17 cellular contexts compared by ENCODE assay signal in genomic region chr19:15436012-15436825, GRCh38. TPM values are rescaled to one million over a fixed set of nuclear protein-coding genes. Genes with fewer than 3 reads are reported as not detected.
DNase-seq lines count a peak whose midpoint lies in the region; ATAC-seq and TF ChIP-seq lines count a peak whose summit lies in the region.
"Had no signal": no experiment of that assay in that cellular context is flagged by ENCODE, and none has a peak within 500 bp of the region (broad histone marks: within the 10 kb centered on the region; RNA-seq: fewer than 3 reads in every experiment).

No MANE protein-coding gene starts in this region.

- H3K4me1 ChIP-seq in NT2/D1 (ENCODE audit: insufficient read depth, insufficient read length): peaks cover 32% of the 10 kb centered on the region
- H3K4me1 ChIP-seq in gastroesophageal sphincter: peaks cover 0 to 55% (median 22%) of the 10 kb centered on the region in 3 donors
- peaks cover 36% of the 10 kb centered on the region for H3K4me1 ChIP-seq in vagina

- TF ChIP-seq POLR2A in gastroesophageal sphincter (IDR thresholded peaks at IDR 0.05): no peak
- no peak for TF ChIP-seq POLR2A in vagina (IDR thresholded peaks at IDR 0.05)

- TF ChIP-seq CTCF in gastroesophageal sphincter (IDR thresholded peaks at IDR 0.05) (no peak), vagina (IDR thresholded peaks at IDR 0.05) (no peak), MCF 10A (IDR thresholded peaks at IDR 0.05; ENCODE audit: unreplicated experiment) (no peak)

- peaks cover 4% of the 10 kb centered on the region for H3K36me3 ChIP-seq in NT2/D1 (ENCODE audit: insufficient read depth, insufficient read length, low read length)
- peaks cover 0 to 28% of the 10 kb centered on the region in 2 donors for H3K36me3 ChIP-seq in gastroesophageal sphincter
- H3K36me3 ChIP-seq in vagina: no peaks in the 10 kb centered on the region

- H3K27me3 ChIP-seq in NT2/D1 (ENCODE audit: insufficient read depth, insufficient read length): no peaks in the 10 kb centered on the region
- H3K27me3 ChIP-seq in gastroesophageal sphincter: no peaks in the 10 kb centered on the region
- H3K27me3 ChIP-seq in vagina: no peaks in the 10 kb centered on the region

- no peak for DNase-seq in activated T-cell treated with anti-CD3 and anti-CD28 coated beads, Interleukin-2, amount 50 U/mL, for 72 hours
- DNase-seq in activated T-cell treated with anti-CD3 and anti-CD28 coated beads, Interleukin-2, amount 50 U/mL, for 1 hour: no peak
- DNase-seq in NT2/D1 (ENCODE audit: low read depth, low spot score): no peak
- no peak for DNase-seq in vagina (ENCODE audit: extremely low spot score in 2 of 2)
- no peak for DNase-seq in MCF 10A (ENCODE audit: unreplicated experiment)
- DNase-seq: AML-193; CD4-positive, alpha-beta memory T cell; DMS79; NCI-H146; NCI-H2227 treated with DMSO at 0.1 percent for 48 hours; NCI-H524 treated with DMSO at 0.1 percent for 48 hours; NK-92 treated with Interleukin-12 subunit alpha and Interleukin-12 subunit beta, amount 100 ng/mL, for 24 hours had no signal

- intact Hi-C loops in vagina (cut with DNase I) (loop anchor here (5.0 to 10.0 kb wide), 2 partner anchors 59 to 171 kb away; partner anchors contain the start of gene AKAP8), MCF 10A (cut with micrococcal nuclease) (no loop called here)

- no peak overlapping the region for H3K4me3 Mint-ChIP-seq in activated T-cell treated with anti-CD3 and anti-CD28 coated beads, Interleukin-2, amount 50 U/mL, for 72 hours
- H3K4me3 Mint-ChIP-seq in MCF 10A (ENCODE audit: unreplicated experiment): no peak overlapping the region
- H3K4me3 Mint-ChIP-seq: CD4-positive, alpha-beta memory T cell had no signal

- H3K27ac ChIP-seq in gastroesophageal sphincter (peak overlapping the region in 3 of 4 donors; percentile 69 to 80 (median 76)), vagina (peak overlapping the region; percentile 68)
- H3K27ac ChIP-seq: RWPE1 had no signal

- H3K9ac ChIP-seq in NT2/D1 (ENCODE audit: insufficient read length, low read depth): peak overlapping the region; percentile 64

- no peak for TF ChIP-seq EP300 in gastroesophageal sphincter (IDR thresholded peaks at IDR 0.05)

- peaks cover 21% of the 10 kb centered on the region for H3K4me1 Mint-ChIP-seq in activated T-cell treated with anti-CD3 and anti-CD28 coated beads, Interleukin-2, amount 50 U/mL, for 72 hours (ENCODE audit: low read depth)
- H3K4me1 Mint-ChIP-seq in MCF 10A (ENCODE audit: insufficient read depth, unreplicated experiment): peaks cover 12% of the 10 kb centered on the region

- peaks cover 4 to 5% of the 10 kb centered on the region in 2 donors for H3K36me3 Mint-ChIP-seq in activated T-cell treated with anti-CD3 and anti-CD28 coated beads, Interleukin-2, amount 50 U/mL, for 72 hours (ENCODE audit: insufficient read depth in 2 of 2)
- no peaks in the 10 kb centered on the region for H3K36me3 Mint-ChIP-seq in MCF 10A (ENCODE audit: insufficient read depth, unreplicated experiment)

- CTCF ChIA-PET in MCF 10A (lab: Yijun Ruan, JAX): no interaction called here

- POLR2A ChIA-PET in MCF 10A (lab: Yijun Ruan, JAX): interaction anchor here (0.6 to 2.0 kb wide), 2 partner anchors 57 to 1104 kb away, joined by 4 to 7 read pairs; partner anchors contain the start of gene AKAP8

- H3K9me3 Mint-ChIP-seq in activated T-cell treated with anti-CD3 and anti-CD28 coated beads, Interleukin-2, amount 50 U/mL, for 72 hours: no peaks in the 10 kb centered on the region
- H3K9me3 Mint-ChIP-seq in MCF 10A (ENCODE audit: unreplicated experiment): no peaks in the 10 kb centered on the region

- 71 to 75% methylated on average over 9 of the region's 10 CpGs for WGBS in gastroesophageal sphincter (ENCODE audit: low coverage in 1 of 2), 2 donors

- no peaks in the 10 kb centered on the region for H3K27me3 Mint-ChIP-seq in activated T-cell treated with anti-CD3 and anti-CD28 coated beads, Interleukin-2, amount 50 U/mL, for 72 hours (ENCODE audit: low read depth)
- H3K27me3 Mint-ChIP-seq in MCF 10A (ENCODE audit: insufficient read depth, unreplicated experiment): no peaks in the 10 kb centered on the region
- H3K27me3 Mint-ChIP-seq: CD4-positive, alpha-beta memory T cell had no signal

- peak overlapping the region; percentile 72 for H3K27ac Mint-ChIP-seq in activated T-cell treated with anti-CD3 and anti-CD28 coated beads, Interleukin-2, amount 50 U/mL, for 72 hours
- H3K27ac Mint-ChIP-seq in MCF 10A (ENCODE audit: low read depth, unreplicated experiment): no peak overlapping the region

- no peaks in the 10 kb centered on the region for H3K9me3 ChIP-seq in NT2/D1 (ENCODE audit: insufficient read depth, low read length)
- H3K9me3 ChIP-seq in gastroesophageal sphincter: no peaks in the 10 kb centered on the region
- no peaks in the 10 kb centered on the region for H3K9me3 ChIP-seq in vagina

- no peak for ATAC-seq in activated T-cell treated with anti-CD3 and anti-CD28 coated beads, Interleukin-2, amount 50 U/mL, for 72 hours (replicated peaks in 1 of 2)
- no peak for ATAC-seq in gastroesophageal sphincter
- ATAC-seq in activated CD4-positive, CD25-positive, alpha-beta regulatory T cell treated with anti-CD3 and anti-CD28 coated beads, Interleukin-2, amount 50 U/mL, for 24 hours: no peak
- no peak for ATAC-seq in GM18517 (IDR thresholded peaks at IDR 0.05; ENCODE audit: unreplicated experiment)

- no peak overlapping the region for H3K4me3 ChIP-seq in NT2/D1 (ENCODE audit: insufficient read length, low read depth)
- H3K4me3 ChIP-seq in gastroesophageal sphincter: no peak overlapping the region
- H3K4me3 ChIP-seq in vagina: no peak overlapping the region

- no TSS peak for BruUV-seq in MCF 10A (replicated peaks; lab: Mats Ljungman, UMichigan)

RNA-seq across cellular contexts. Expression of gene WIZ, which starts 13.5 kb away (rescaled TPM):
- total RNA-seq in activated T-cell treated with anti-CD3 and anti-CD28 coated beads, Interleukin-2, amount 50 U/mL, for 72 hours: 10 to 100 TPM; 13.4 to 14.8 TPM
- total RNA-seq in gastroesophageal sphincter (10 to 100 TPM; 24.4 to 94.6 (median 49.9) TPM), vagina (44.4 TPM), MCF 10A (2022) (46.4 and 46.5 TPM in 2 replicates)

RNA-seq across cellular contexts. Expression of gene AKAP8L, which starts 17.4 kb away (rescaled TPM):
- 100 to 1,000 TPM; 105 to 124 TPM for total RNA-seq in activated T-cell treated with anti-CD3 and anti-CD28 coated beads, Interleukin-2, amount 50 U/mL, for 72 hours
- total RNA-seq in gastroesophageal sphincter (100 to 1,000 TPM in 1 of 4 donors, 10 to 100 TPM in 3; 61.3 to 102 (median 70.1) TPM), vagina (127 TPM), MCF 10A (2022) (84.7 and 89.0 TPM in 2 replicates)

RNA-seq across cellular contexts. Expression of gene RASAL3, which starts 28.1 kb away (rescaled TPM):
- total RNA-seq in activated T-cell treated with anti-CD3 and anti-CD28 coated beads, Interleukin-2, amount 50 U/mL, for 72 hours: 100 to 1,000 TPM; 112 to 128 TPM
- total RNA-seq in gastroesophageal sphincter (1 to 10 TPM; 1.3 to 3.1 (median 2.1) TPM), vagina (7.9 TPM), MCF 10A (2022) (not detected in 2 replicates)
- total RNA-seq: G401 had no signal

RNA-seq across cellular contexts. Expression of gene PGLYRP2, which starts 43.1 kb away (rescaled TPM):
- total RNA-seq in activated T-cell treated with anti-CD3 and anti-CD28 coated beads, Interleukin-2, amount 50 U/mL, for 72 hours: under 1 TPM in 1 of 2 donors, not detected in 1; 0.21 TPM
- total RNA-seq in gastroesophageal sphincter: not detected
- not detected for total RNA-seq in vagina
- not detected in 2 replicates for total RNA-seq in MCF 10A (2022)
- total RNA-seq: G401 had no signal

RNA-seq across cellular contexts. Expression of gene AKAP8, which starts 56.6 kb away (rescaled TPM):
- 10 to 100 TPM; 37.9 to 46.4 TPM for total RNA-seq in activated T-cell treated with anti-CD3 and anti-CD28 coated beads, Interleukin-2, amount 50 U/mL, for 72 hours
- total RNA-seq in gastroesophageal sphincter: 10 to 100 TPM; 21.4 to 34.2 (median 28.0) TPM
- total RNA-seq in vagina: 27.7 TPM
- 31.1 and 37.8 TPM in 2 replicates for total RNA-seq in MCF 10A (2022)

Comparison
In these comparisons a context has a peak if more than half of its experiments do, and no peak if none do; other contexts are left out.
1. RNA of gene RASAL3, which starts 28.1 kb away (total RNA-seq): 112 to 128 TPM in activated T-cell treated with anti-CD3 and anti-CD28 coated beads, Interleukin-2, amount 50 U/mL, for 72 hours; 7.9 TPM in vagina (single experiment), 1.3 to 3.1 TPM in gastroesophageal sphincter and not detected in MCF 10A; every median in the first group is over 10 times any median in the second.